ENCODE assay signal across 14 cellular contexts in the genomic region with DNA sequence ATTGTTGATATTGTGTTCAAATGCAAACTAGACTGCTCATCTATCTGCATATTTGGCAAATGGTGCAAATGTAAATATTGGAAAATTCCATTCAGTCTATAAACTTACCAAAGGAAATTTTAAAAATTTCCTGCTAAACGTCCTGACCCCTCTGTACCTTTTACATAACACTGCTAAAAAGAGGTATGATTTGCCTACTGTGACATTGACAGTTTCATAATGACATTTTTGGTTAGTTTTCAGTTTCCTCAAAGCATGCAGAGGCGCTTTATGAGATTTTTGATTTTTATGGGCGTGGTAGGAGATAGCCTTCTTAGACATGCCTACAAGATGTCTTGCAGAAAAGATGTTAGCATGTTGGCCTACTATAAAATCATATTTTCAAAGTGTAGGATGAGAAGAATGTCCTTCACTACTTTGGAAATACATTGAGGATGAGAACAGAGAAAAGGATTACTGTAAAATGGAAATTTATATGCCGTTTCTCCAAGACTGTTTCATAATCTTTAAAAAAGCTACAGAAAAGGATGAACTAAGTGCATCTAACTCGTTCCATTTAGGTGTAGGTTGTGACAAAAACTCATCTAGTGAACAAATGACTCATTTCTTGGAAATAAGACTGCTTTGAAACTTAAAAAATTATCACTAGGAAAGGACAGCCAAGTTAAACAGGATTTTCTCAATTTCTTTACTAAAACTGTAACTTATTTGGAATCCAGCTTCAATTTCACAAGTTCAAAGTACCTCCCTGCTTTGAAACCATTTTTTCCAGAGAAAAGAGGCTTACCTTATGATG. TPM values are rescaled to one million over a fixed set of nuclear protein-coding genes. Genes with fewer than 3 reads are reported as not detected.
DNase-seq lines count a peak whose midpoint lies in the region; ATAC-seq and TF ChIP-seq lines count a peak whose summit lies in the region.
"Had no signal": no experiment of that assay in that cellular context is flagged by ENCODE, and none has a peak within 500 bp of the region (broad histone marks: within the 10 kb centered on the region; RNA-seq: fewer than 3 reads in every experiment).

No MANE protein-coding gene starts in this region.

- WGBS in right cardiac atrium, result 71% methylated on average over 5 of the region's 5 CpGs

- intact Hi-C loops in left ventricle myocardium inferior (cut with micrococcal nuclease), result no loop called here
- intact Hi-C loops in right cardiac atrium (cut with DNase I), result loop anchor here in 2 of 4 donors (5.0 to 10.0 kb wide), 2 partner anchors 76 to 93 kb away; a partner anchor contains a TSS
- intact Hi-C loops in Right ventricle myocardium inferior (cut with DNase I), result no loop called here

- H3K36me3 ChIP-seq in left ventricle myocardium inferior (no peaks in the 10 kb centered on the region), Karpas-422 (ENCODE audit: insufficient read depth, low read length) (no peaks in the 10 kb centered on the region)
- H3K36me3 ChIP-seq: upper lobe of right lung had no signal

- peak overlapping the region; percentile 11 for H3K27ac ChIP-seq in left ventricle myocardium inferior (replicated peaks)
- no peak overlapping the region for H3K27ac ChIP-seq in right cardiac atrium (ENCODE audit: low read length)
- no peak overlapping the region for H3K27ac ChIP-seq in Karpas-422 (ENCODE audit: low read length)
- H3K27ac ChIP-seq: upper lobe of right lung had no signal

- H3K9me3 ChIP-seq in left ventricle myocardium inferior (replicated peaks) (no peaks in the 10 kb centered on the region), right cardiac atrium (ENCODE audit: control insufficient read depth, low read length) (no peaks in the 10 kb centered on the region), Karpas-422 (ENCODE audit: low read length) (no peaks in the 10 kb centered on the region)
- H3K9me3 ChIP-seq: upper lobe of right lung had no signal

- no peak overlapping the region for H2AFZ ChIP-seq in Karpas-422 (ENCODE audit: low read length)

- H3K4me2 ChIP-seq in Karpas-422 (ENCODE audit: low read depth, low read length, poor library complexity, severe bottlenecking), result no peak overlapping the region

- no peaks in the 10 kb centered on the region for H4K20me1 ChIP-seq in Karpas-422 (ENCODE audit: insufficient read depth, low read depth, low read length)

- no peak for TF ChIP-seq CTCF in left ventricle myocardium inferior (IDR thresholded peaks at IDR 0.05; ENCODE audit: borderline replicate concordance)

- ATAC-seq in right cardiac atrium (no peak), HG02571 (IDR thresholded peaks at IDR 0.05; ENCODE audit: unreplicated experiment) (peak; percentile 85), HG02588 (IDR thresholded peaks at IDR 0.05; ENCODE audit: unreplicated experiment) (no peak), Right ventricle myocardium inferior (no peak)
- ATAC-seq: upper lobe of right lung had no signal

- H3K4me3 ChIP-seq in left ventricle myocardium inferior (no peak overlapping the region), right cardiac atrium (ENCODE audit: low read length) (no peak overlapping the region), Karpas-422 (ENCODE audit: low read length) (no peak overlapping the region)
- H3K4me3 ChIP-seq: upper lobe of right lung had no signal

- H3K27me3 ChIP-seq in left ventricle myocardium inferior (ENCODE audit: low read depth) (no peaks in the 10 kb centered on the region), right cardiac atrium (ENCODE audit: control insufficient read depth, insufficient read depth) (no peaks in the 10 kb centered on the region), Karpas-422 (ENCODE audit: low read length) (no peaks in the 10 kb centered on the region)
- H3K27me3 ChIP-seq: upper lobe of right lung had no signal

- H3K4me1 ChIP-seq in left ventricle myocardium inferior (peaks cover 45% of the 10 kb centered on the region), right cardiac atrium (ENCODE audit: control insufficient read depth, insufficient read depth, low read length) (peaks cover 20% of the 10 kb centered on the region), Karpas-422 (ENCODE audit: low read length) (peaks cover 8% of the 10 kb centered on the region)

- H3K9ac ChIP-seq in Karpas-422 (ENCODE audit: low read length), result no peak overlapping the region

- no peaks in the 10 kb centered on the region for H3K79me2 ChIP-seq in Karpas-422 (ENCODE audit: low read length)

- DNase-seq in left ventricle myocardium inferior (no peak), right cardiac atrium (no peak), Karpas-422 (peak; percentile 56), midbrain (lab: John Stamatoyannopoulos, UW) (no peak), Right ventricle myocardium inferior (ENCODE audit: missing footprints) (no peak), mucosa of gallbladder (ENCODE audit: low spot score) (no peak)
- DNase-seq: DMS 273 treated with DMSO at 0.1 percent for 48 hours, foreskin fibroblast, kidney, NCI-H1694, upper lobe of right lung had no signal

- H3K9me2 ChIP-seq in Karpas-422 (replicated peaks; ENCODE audit: insufficient read depth, low read length), result no peaks in the 10 kb centered on the region

RNA-seq across cellular contexts. Expression of a gene that starts 14.5 kb away (rescaled TPM):
- total RNA-seq in left ventricle myocardium inferior (12.7 TPM), right cardiac atrium (10 to 100 TPM; 21.6 to 33.5 (median 24.7) TPM), Right ventricle myocardium inferior (13.8 TPM), mucosa of gallbladder (53.0 TPM)
- 29.5 TPM for polyA plus RNA-seq in right cardiac atrium
- total RNA-seq in Karpas-422 (2014; rRNA removed; shearing (Covaris generic); ENCODE audit: low replicate concordance), result not detected in 2 replicates
- total RNA-seq: T-helper 1 cell treated with Interleukin-12 subunit alpha and Interleukin-12 subunit beta and Interleukin-4 antibody, amounts not matched to agents 30 ng/mL and 1 ng/mL, for 36 hours had no signal

RNA-seq across cellular contexts. Expression of a gene that starts 28.7 kb away (rescaled TPM):
- total RNA-seq in left ventricle myocardium inferior (2.6 TPM), right cardiac atrium (1 to 10 TPM in 2 of 4 donors, under 1 TPM in 2; 0.71 to 2.8 (median 1.7) TPM), Right ventricle myocardium inferior (1.3 TPM), mucosa of gallbladder (1.8 TPM)
- 2.1 TPM for polyA plus RNA-seq in right cardiac atrium
- total RNA-seq in Karpas-422 (2014; rRNA removed; shearing (Covaris generic); ENCODE audit: low replicate concordance), result not detected in 2 replicates
- total RNA-seq: T-helper 1 cell treated with Interleukin-12 subunit alpha and Interleukin-12 subunit beta and Interleukin-4 antibody, amounts not matched to agents 30 ng/mL and 1 ng/mL, for 36 hours had no signal

RNA-seq across cellular contexts. Expression of a gene that starts 43.5 kb away (rescaled TPM):
- total RNA-seq in left ventricle myocardium inferior (not detected), right cardiac atrium (under 1 TPM; 0.20 to 0.58 (median 0.37) TPM), Right ventricle myocardium inferior (not detected), mucosa of gallbladder (0.75 TPM)
- 0.25 TPM for polyA plus RNA-seq in right cardiac atrium
- 0.18 TPM in 1 of 2 replicates, not detected in the other for total RNA-seq in Karpas-422 (2014; rRNA removed; shearing (Covaris generic); ENCODE audit: low replicate concordance)
- total RNA-seq: T-helper 1 cell treated with Interleukin-12 subunit alpha and Interleukin-12 subunit beta and Interleukin-4 antibody, amounts not matched to agents 30 ng/mL and 1 ng/mL, for 36 hours; upper lobe of right lung had no signal

Comparison
In these comparisons a context has a peak if more than half of its experiments do, and no peak if none do; other contexts are left out.
1. RNA of a gene that starts 14.5 kb away (total RNA-seq): 53.0 TPM in mucosa of gallbladder (single experiment), 21.6 to 33.5 TPM in right cardiac atrium, 13.8 TPM in Right ventricle myocardium inferior (single experiment) and 12.7 TPM in left ventricle myocardium inferior (single experiment); not detected in Karpas-422; every median in the first group is over 10 times any median in the second.